In the genomic region with DNA sequence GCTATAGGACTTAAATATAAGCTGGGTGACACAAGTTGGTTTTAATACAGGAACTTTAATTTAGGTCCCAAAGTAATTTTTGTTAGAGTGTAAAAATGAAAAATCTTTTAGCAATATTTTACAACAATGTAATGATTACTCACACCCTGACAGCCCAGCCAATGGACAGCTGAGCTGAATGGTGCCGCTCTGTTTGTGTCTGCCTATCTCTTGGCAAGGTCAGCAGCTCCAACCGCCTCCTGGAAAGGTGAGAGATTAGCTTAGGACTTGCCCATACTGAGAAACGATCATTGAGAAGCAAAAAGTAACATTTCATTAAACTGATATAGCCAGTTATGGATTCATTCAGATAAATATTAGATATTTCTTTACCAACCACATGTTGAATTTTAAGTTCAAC, we compare ENCODE assay signal across 30 cellular contexts.
"Had no signal": no experiment of that assay in that cellular context is flagged by ENCODE, and none has a peak within 500 bp of the region (broad histone marks: within the 10 kb centered on the region; RNA-seq: fewer than 3 reads in every experiment).

No MANE protein-coding gene starts in this region.

- FAIRE-seq: astrocyte, bronchial epithelial cell, endometrium, endothelial cell of umbilical vein had no signal

- H3K27ac ChIP-seq: brain microvascular endothelial cell, colonic mucosa, epithelial cell of prostate, esophagus squamous epithelium, gastroesophageal sphincter, WERI-Rb-1 had no signal

- H3K4me3 ChIP-seq: colonic mucosa, esophagus squamous epithelium, gastroesophageal sphincter had no signal

- H3K36me3 ChIP-seq: brain microvascular endothelial cell, colonic mucosa, esophagus squamous epithelium, gastroesophageal sphincter, WERI-Rb-1 had no signal

- ATAC-seq: activated CD4-positive, CD25-positive, alpha-beta regulatory T cell treated with anti-CD3 and anti-CD28 coated beads, Interleukin-2, amount 50 U/mL, for 24 hours; activated CD8-positive, alpha-beta T cell treated with anti-CD3 and anti-CD28 coated beads for 36 hours; activated T-cell treated with anti-CD3 and anti-CD28 coated beads, Interleukin-2, amount 50 U/mL, for 4 hours; activated T-helper 17 cell treated with anti-CD3 and anti-CD28 coated beads, Interleukin-2, amount 50 U/mL, for 72 hours; gastroesophageal sphincter; T-helper 17 cell had no signal

- H3K4me1 ChIP-seq: colonic mucosa, esophagus squamous epithelium, gastroesophageal sphincter had no signal

- H3K27me3 ChIP-seq: brain microvascular endothelial cell, colonic mucosa, esophagus squamous epithelium, gastroesophageal sphincter had no signal

- DNase-seq: activated B cell treated with CpG ODN at 0.5 μM for 24 hours; activated CD4-positive, alpha-beta T cell treated with anti-CD3 and anti-CD28 coated beads for 48 hours; activated CD4-positive, alpha-beta T cell treated with anti-CD3 and anti-CD28 coated beads, Interleukin-2, amount 50 U/mL, for 1 hour; activated CD4-positive, alpha-beta T cell treated with anti-CD3 and anti-CD28 coated beads, Interleukin-2, amount 50 U/mL, for 48 hours; activated CD8-positive, alpha-beta memory T cell treated with anti-CD3 and anti-CD28 coated beads for 24 hours; activated CD8-positive, alpha-beta T cell treated with anti-CD3 and anti-CD28 coated beads for 36 hours; activated effector memory CD4-positive, alpha-beta T cell treated with Interleukin-2 at 50 U/mL for 16 hours; activated gamma-delta T cell treated with Interleukin-2 at 50 U/mL for 16 hours; activated naive CD4-positive, alpha-beta T cell treated with anti-CD3 and anti-CD28 coated beads, Interleukin-2, amount 50 U/mL, for 16 hours; activated naive CD4-positive, alpha-beta T cell treated with Interleukin-2 at 50 U/mL for 16 hours; activated T-cell treated with anti-CD3 and anti-CD28 coated beads, Interleukin-2, amount 50 U/mL, for 4 hours; amniotic stem cell; anterior cingulate cortex; brain microvascular endothelial cell; colonic mucosa; effector CD8-positive, alpha-beta T cell; esophagus squamous epithelium; foreskin melanocyte; T-helper 1 cell; T-helper 17 cell; T1000; WERI-Rb-1 had no signal

- H3K9me3 ChIP-seq: colonic mucosa, esophagus squamous epithelium, gastroesophageal sphincter had no signal
